In genomic region chr18:44679056-44679911, GRCh38 we compare ENCODE assay signal across 8 cellular contexts. TPM values are rescaled to one million over a fixed set of nuclear protein-coding genes. Genes with fewer than 3 reads are reported as not detected.
DNase-seq lines count a peak whose midpoint lies in the region; ATAC-seq, FAIRE-seq and TF ChIP-seq lines count a peak whose summit lies in the region.

No MANE protein-coding gene starts in this region.

- H3K4me3 ChIP-seq in endothelial cell of umbilical vein (replicated peaks in 1 of 3; ENCODE audit: insufficient read depth in 1 of 3, low read depth in 1 of 3, low read length in 3 of 3) = peak overlapping the region; percentile 61 to 94 (median 81)

- no peaks in the 10 kb centered on the region for H3K4me1 ChIP-seq in endothelial cell of umbilical vein (ENCODE audit: control insufficient read depth, extremely low read depth, insufficient read depth, low read length)

- BruUV-seq in endothelial cell of umbilical vein (replicated peaks; lab: Mats Ljungman, UMichigan) = no TSS peak

- TF ChIP-seq CTCF in endothelial cell of umbilical vein (IDR thresholded peaks at IDR 0.05; ENCODE audit: extremely low read depth in 1 of 2, insufficient read depth in 1 of 2, low read depth in 1 of 2, low read length in 2 of 2) = peak; percentile 34 to 63

- CTCF ChIA-PET in endothelial cell of umbilical vein (lab: Charles Lee) = interaction anchor here (0.5 to 1.0 kb wide), 2 partner anchors 8 to 32 kb away, joined by 3 read pairs; no protein-coding TSS in a partner anchor

- TF ChIP-seq POLR2A in endothelial cell of umbilical vein (IDR thresholded peaks at IDR 0.05; ENCODE audit: low read depth, low read length) = no peak

- H3K9ac ChIP-seq in endothelial cell of umbilical vein (replicated peaks; ENCODE audit: extremely low read depth, insufficient read depth, low read length) = peak overlapping the region; percentile 72

- H3K27me3 ChIP-seq in endothelial cell of umbilical vein (ENCODE audit: control insufficient read depth in 2 of 2, insufficient read depth in 2 of 2, low read length in 2 of 2) = peaks cover 28 to 36% of the 10 kb centered on the region in 2 experiments

- H3K9me3 ChIP-seq in endothelial cell of umbilical vein (replicated peaks; ENCODE audit: control insufficient read depth, insufficient read depth, low read length) = no peaks in the 10 kb centered on the region

- no peak overlapping the region for H3K27ac ChIP-seq in endothelial cell of umbilical vein (ENCODE audit: insufficient read depth, low read depth, low read length)

- dilution Hi-C loops in endothelial cell of umbilical vein (cut with MboI; ENCODE audit: extremely low pct_ligation_motif_present, low sequenced_read_pairs) = no loop called here

- POLR2A ChIA-PET in endothelial cell of umbilical vein (lab: Charles Lee) = no interaction called here

- DNase-seq in CMK (ENCODE audit: low read depth) (peak; percentile 8), NCI-H748 treated with DMSO at 0.1 percent for 48 hours (lab: John Stamatoyannopoulos, UW) (peak; percentile 84), endothelial cell of umbilical vein (ENCODE audit: low read depth, low spot score) (peak; percentile 87), middle frontal gyrus (ENCODE audit: extremely low spot score, low spot score) (peak; percentile 77)
- peak; percentile 60 for DNase-seq in activated CD8-positive, alpha-beta memory T cell treated with anti-CD3 and anti-CD28 coated beads, Interleukin-2, amount 50 U/mL, for 4 hours
- peak; percentile 33 to 47 for DNase-seq in stimulated activated CD8-positive, alpha-beta memory T cell treated with anti-CD3 and anti-CD28 coated beads, Interleukin-2, amount 100 ng/mL, for 1 hour (ENCODE audit: low read depth in 2 of 2)

- H3K79me2 ChIP-seq in endothelial cell of umbilical vein (ENCODE audit: control insufficient read depth, insufficient read depth, low read length) = no peaks in the 10 kb centered on the region

- peak overlapping the region; percentile 93 for H2AFZ ChIP-seq in endothelial cell of umbilical vein (ENCODE audit: low read depth, low read length)

- no peaks in the 10 kb centered on the region for H3K36me3 ChIP-seq in endothelial cell of umbilical vein (ENCODE audit: control insufficient read depth in 2 of 2, extremely low read depth in 1 of 2, insufficient read depth in 2 of 2, low read length in 2 of 2)

- ATAC-seq in GM19438 (IDR thresholded peaks at IDR 0.05; ENCODE audit: low read depth, unreplicated experiment) (peak; percentile 93), HG03565 (IDR thresholded peaks at IDR 0.05; ENCODE audit: unreplicated experiment) (peak; percentile 77)

- no peaks in the 10 kb centered on the region for H4K20me1 ChIP-seq in endothelial cell of umbilical vein (replicated peaks; ENCODE audit: control insufficient read depth, extremely low read depth, insufficient read depth, low read length)

- intact Hi-C loops in endothelial cell of umbilical vein (cut with micrococcal nuclease) = loop anchor here (1.0 kb wide), 2 partner anchors 533 to 549 kb away; no protein-coding TSS in a partner anchor

- peak; percentile 67 for FAIRE-seq in endothelial cell of umbilical vein (lab: Jason Lieb, UNC)

- H3K4me2 ChIP-seq in endothelial cell of umbilical vein (ENCODE audit: insufficient read depth, low read length) = peak overlapping the region; percentile 73

- no peaks in the 10 kb centered on the region for H3K9me1 ChIP-seq in endothelial cell of umbilical vein (replicated peaks; ENCODE audit: control insufficient read depth, extremely low read depth, insufficient read depth, low read length)

TF ChIP-seq in endothelial cell of umbilical vein, 7 proteins besides CTCF, POLR2A, EP300 and RAD21:
- TF ChIP-seq POLR2AphosphoS5 (IDR thresholded peaks at IDR 0.05; ENCODE audit: insufficient read depth, low read depth, low read length) = peak; percentile 19
- no peak for TF ChIP-seq FOS (IDR thresholded peaks at IDR 0.05; ENCODE audit: borderline replicate concordance, insufficient read depth, low read length)

RNA-seq across cellular contexts. Expression of gene SETBP1, which starts 1.4 kb away (rescaled TPM):
- total RNA-seq in endothelial cell of umbilical vein = 3.1 and 4.2 TPM in 2 replicates
- 0.72 and 0.76 TPM in 2 replicates for polyA plus RNA-seq in endothelial cell of umbilical vein
- 0.67 and 0.68 TPM in 2 replicates for polyA plus RNA-seq in endothelial cell of umbilical vein (2011; cell fraction: cytosol; rRNA removed)
- 3.1 and 4.4 TPM in 2 replicates for polyA plus RNA-seq in endothelial cell of umbilical vein (2011; cell fraction: nucleus; rRNA removed)
- 0.16 and 0.33 TPM in 2 replicates for polyA plus RNA-seq in endothelial cell of umbilical vein (2012)
- 5.2 and 6.0 TPM in 2 replicates for polyA minus RNA-seq in endothelial cell of umbilical vein
- 1.3 TPM for polyA minus RNA-seq in endothelial cell of umbilical vein (2011; cell fraction: cytosol; rRNA and poly(A)+ RNA removed)
- polyA minus RNA-seq in endothelial cell of umbilical vein (2011; cell fraction: nucleus; rRNA and poly(A)+ RNA removed) = 10.0 and 11.3 TPM in 2 replicates

Comparison
In these comparisons a context has a peak if more than half of its experiments do, and no peak if none do; other contexts are left out.
1. DNase-seq: peak in every context shown above with its lines; median percentile 87 in endothelial cell of umbilical vein; 84 in NCI-H748 treated with DMSO at 0.1 percent for 48 hours; 77 in middle frontal gyrus; 60 in activated CD8-positive, alpha-beta memory T cell treated with anti-CD3 and anti-CD28 coated beads, Interleukin-2, amount 50 U/mL, for 4 hours; 40 in stimulated activated CD8-positive, alpha-beta memory T cell treated with anti-CD3 and anti-CD28 coated beads, Interleukin-2, amount 100 ng/mL, for 1 hour; 8 in CMK.